ENCODE assay signal across 3 cellular contexts in genomic region chr1:26531651-26532131, GRCh38.
TF ChIP-seq lines count a peak whose summit lies in the region.

No MANE protein-coding gene starts in this region.

TF ChIP-seq in SK-N-SH, 30 proteins besides CTCF, POLR2A, EP300 and RAD21 (continued from another document):
- TF ChIP-seq MAX (IDR thresholded peaks at IDR 0.05; ENCODE audit: low read depth) (no peak), REST (IDR thresholded peaks at IDR 0.05; ENCODE audit: low read depth, low read length) (no peak), PBX3 (IDR thresholded peaks at IDR 0.05) (no peak), ELF1 (IDR thresholded peaks at IDR 0.05) (no peak)

TF ChIP-seq in SK-N-SH treated with all-trans-retinoic acid at 6 μM for 48 hours, 23 proteins besides CTCF, POLR2A, EP300 and RAD21 (continued from another document):
- TF ChIP-seq TSHZ2 (CRISPR knock-in tag; IDR thresholded peaks at IDR 0.05) (no peak), POU6F1 (CRISPR knock-in tag; IDR thresholded peaks at IDR 0.05; ENCODE audit: borderline replicate concordance, low read depth) (no peak), ZNF8 (CRISPR knock-in tag; IDR thresholded peaks at IDR 0.05) (no peak), ZFP3 (CRISPR knock-in tag; IDR thresholded peaks at IDR 0.05) (no peak), ZNF70 (CRISPR knock-in tag; IDR thresholded peaks at IDR 0.05) (no peak)
TF ChIP-seq in SK-N-SH treated with all-trans-retinoic acid at 6 μM for 48 hours: peak in this region for 0.

TF ChIP-seq in WTC11, 78 proteins besides CTCF, POLR2A, EP300 and RAD21 (continued from another document):
- TF ChIP-seq SP1 (CRISPR knock-in tag; conservative IDR thresholded peaks at IDR 0.05) = no peak
- no peak for TF ChIP-seq MAX (CRISPR knock-in tag; IDR thresholded peaks at IDR 0.05)
- no peak for TF ChIP-seq TEAD1 (CRISPR knock-in tag; IDR thresholded peaks at IDR 0.05)
